ENCODE assay signal across 8 cellular contexts in the genomic region with DNA sequence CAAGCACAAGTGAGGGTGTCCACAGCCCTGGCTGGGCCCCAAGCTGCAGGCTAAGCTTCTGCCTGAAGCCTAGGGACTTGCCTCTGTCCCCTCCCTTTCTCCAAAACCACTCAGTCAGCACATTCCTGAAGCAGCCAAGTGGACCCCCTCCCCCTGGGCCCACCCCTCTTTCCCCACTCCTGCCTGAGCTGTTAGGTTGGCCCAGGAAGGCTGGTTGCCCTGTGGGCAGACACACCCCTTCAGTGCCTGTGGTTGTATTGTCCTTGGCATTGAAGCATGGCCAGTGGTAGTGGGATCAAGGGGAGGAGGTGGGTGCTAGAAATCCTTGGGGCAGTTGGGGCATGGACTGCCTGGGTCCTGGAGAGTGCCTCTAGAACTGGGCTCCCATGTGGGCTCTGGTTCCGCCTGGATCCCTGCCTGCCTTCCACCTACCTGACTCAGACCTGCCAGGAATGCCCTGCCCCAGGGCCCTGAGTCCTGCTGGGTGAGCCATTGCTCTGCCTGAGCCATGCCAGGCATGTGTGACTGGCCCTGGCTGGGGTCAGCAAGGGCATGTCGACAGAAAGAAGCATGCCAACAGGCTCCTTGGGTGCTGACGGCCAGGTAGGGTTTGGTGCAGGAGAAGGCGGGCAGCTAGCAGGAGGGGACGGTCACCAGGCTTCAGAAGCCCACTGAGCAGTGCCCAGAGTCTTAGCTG. TPM values are rescaled to one million over a fixed set of nuclear protein-coding genes. Genes with fewer than 3 reads are reported as not detected.
DNase-seq lines count a peak whose midpoint lies in the region; ATAC-seq and TF ChIP-seq lines count a peak whose summit lies in the region.

No MANE protein-coding gene starts in this region.

- no peaks in the 10 kb centered on the region for H3K27me3 ChIP-seq in iPS-18a (ENCODE audit: control insufficient read depth, insufficient read depth, low read length)

- DNase-seq in activated CD8-positive, alpha-beta T cell treated with anti-CD3 and anti-CD28 coated beads for 36 hours: no peak
- no peak for DNase-seq in stimulated activated naive B cell treated with anti-CD40 and anti-IgM and Interleukin-4, amounts not matched to agents 10 μg/mL and 1 μg/mL and 100 μg/mL, for 72 hours
- no peak for DNase-seq in NCI-H146 treated with DMSO at 0.1 percent for 48 hours (lab: John Stamatoyannopoulos, UW; ENCODE audit: unreplicated experiment)
- DNase-seq in NCI-H1694 (lab: John Stamatoyannopoulos, UW): no peak

- H3K27ac ChIP-seq in HEK293 (ENCODE audit: extremely low read depth, low read depth, low read length): peak overlapping the region; percentile 32; the same call in 1 of the 2 replicates
- peak overlapping the region; percentile 99 for H3K27ac ChIP-seq in iPS-18a (ENCODE audit: low read length)

- H3K4me1 ChIP-seq in HEK293 (ENCODE audit: control insufficient read depth, insufficient read depth, low read length) (peaks cover 11% of the 10 kb centered on the region; the same call in 1 of the 2 replicates), iPS-18a (ENCODE audit: control insufficient read depth, low read depth, low read length) (peaks cover 25% of the 10 kb centered on the region)

- intact Hi-C loops in activated CD8-positive, alpha-beta T cell treated with anti-CD3 and anti-CD28 coated beads for 36 hours (cut with micrococcal nuclease): no loop called here

- H3K4me3 ChIP-seq in HEK293 (ENCODE audit: low read depth, low read length) (peak overlapping the region; percentile 69), iPS-18a (ENCODE audit: low read length) (peak overlapping the region; percentile 99)

- H3K9ac ChIP-seq in iPS-18a (ENCODE audit: low read length): peak overlapping the region; percentile 99

- peak overlapping the region; percentile 90 for H3K27ac Mint-ChIP-seq in activated CD8-positive, alpha-beta T cell treated with anti-CD3 and anti-CD28 coated beads for 36 hours
- H3K27ac Mint-ChIP-seq in stimulated activated naive B cell treated with anti-CD40 and anti-IgM and Interleukin-4, amounts not matched to agents 10 μg/mL and 1 μg/mL and 100 μg/mL, for 72 hours: peak overlapping the region; percentile 94

- CTCF ChIA-PET in HEK293 (lab: Yijun Ruan, JAX): interaction anchor here (0.5 to 16.7 kb wide), 6 partner anchors 17 to 208 kb away, joined by 3 to 445 read pairs (median 4); partner anchors contain the start of genes NEK8, RPL23A and TLCD1
- CTCF ChIA-PET in activated CD8-positive, alpha-beta T cell treated with anti-CD3 and anti-CD28 coated beads for 36 hours (lab: Charles Lee): interaction anchor here (0.7 to 17.1 kb wide), 3 partner anchors 17 to 103 kb away, joined by 3 to 609 read pairs (median 38); partner anchors contain the start of genes NEK8 and TLCD1

- no peak for ATAC-seq in activated CD8-positive, alpha-beta T cell treated with anti-CD3 and anti-CD28 coated beads for 36 hours
- no peak for ATAC-seq in stimulated activated naive B cell treated with anti-CD40 and anti-IgM and Interleukin-4, amounts not matched to agents 10 μg/mL and 1 μg/mL and 100 μg/mL, for 72 hours (replicated peaks)
- no peak for ATAC-seq in GM19455 (IDR thresholded peaks at IDR 0.05; ENCODE audit: unreplicated experiment)
- ATAC-seq in activated CD4-positive, CD25-positive, alpha-beta regulatory T cell treated with anti-CD3 and anti-CD28 coated beads, Interleukin-2, amount 50 U/mL, for 24 hours: no peak

- peaks cover 52% of the 10 kb centered on the region for H3K4me1 Mint-ChIP-seq in activated CD8-positive, alpha-beta T cell treated with anti-CD3 and anti-CD28 coated beads for 36 hours (ENCODE audit: low read depth)
- peaks cover 43 to 80% of the 10 kb centered on the region in 2 donors for H3K4me1 Mint-ChIP-seq in stimulated activated naive B cell treated with anti-CD40 and anti-IgM and Interleukin-4, amounts not matched to agents 10 μg/mL and 1 μg/mL and 100 μg/mL, for 72 hours

- no peak for TF ChIP-seq CTCF in HEK293 (tag by site-specific recombination; IDR thresholded peaks at IDR 0.05)
- no peak for TF ChIP-seq CTCF in activated CD8-positive, alpha-beta T cell treated with anti-CD3 and anti-CD28 coated beads for 36 hours (IDR thresholded peaks at IDR 0.05)

- H3K9me3 Mint-ChIP-seq in activated CD8-positive, alpha-beta T cell treated with anti-CD3 and anti-CD28 coated beads for 36 hours: no peaks in the 10 kb centered on the region
- no peaks in the 10 kb centered on the region for H3K9me3 Mint-ChIP-seq in stimulated activated naive B cell treated with anti-CD40 and anti-IgM and Interleukin-4, amounts not matched to agents 10 μg/mL and 1 μg/mL and 100 μg/mL, for 72 hours

- peak overlapping the region; percentile 91 for H3K4me3 Mint-ChIP-seq in activated CD8-positive, alpha-beta T cell treated with anti-CD3 and anti-CD28 coated beads for 36 hours
- H3K4me3 Mint-ChIP-seq in stimulated activated naive B cell treated with anti-CD40 and anti-IgM and Interleukin-4, amounts not matched to agents 10 μg/mL and 1 μg/mL and 100 μg/mL, for 72 hours: peak overlapping the region; percentile 93 to 95

- no peaks in the 10 kb centered on the region for H3K27me3 Mint-ChIP-seq in activated CD8-positive, alpha-beta T cell treated with anti-CD3 and anti-CD28 coated beads for 36 hours
- H3K27me3 Mint-ChIP-seq in stimulated activated naive B cell treated with anti-CD40 and anti-IgM and Interleukin-4, amounts not matched to agents 10 μg/mL and 1 μg/mL and 100 μg/mL, for 72 hours: no peaks in the 10 kb centered on the region

- peaks cover 45% of the 10 kb centered on the region for H3K36me3 Mint-ChIP-seq in activated CD8-positive, alpha-beta T cell treated with anti-CD3 and anti-CD28 coated beads for 36 hours (ENCODE audit: low read depth)
- H3K36me3 Mint-ChIP-seq in stimulated activated naive B cell treated with anti-CD40 and anti-IgM and Interleukin-4, amounts not matched to agents 10 μg/mL and 1 μg/mL and 100 μg/mL, for 72 hours: peaks cover 60 to 70% of the 10 kb centered on the region in 2 donors

- no peaks in the 10 kb centered on the region for H3K9me3 ChIP-seq in HEK293 (ENCODE audit: control insufficient read depth, insufficient read depth, low read depth, low read length)
- H3K9me3 ChIP-seq in iPS-18a (ENCODE audit: control insufficient read depth, low read depth, low read length): no peaks in the 10 kb centered on the region

- POLR2A ChIA-PET in HEK293 (lab: Yijun Ruan, JAX): interaction anchor here (0.6 to 14.1 kb wide), 7 partner anchors 19 to 203 kb away, joined by 4 to 448 read pairs (median 5); partner anchors contain the start of genes NEK8, RPL23A and TLCD1
- POLR2A ChIA-PET in activated CD8-positive, alpha-beta T cell treated with anti-CD3 and anti-CD28 coated beads for 36 hours (lab: Charles Lee): interaction anchor here (0.5 to 20.7 kb wide), 6 partner anchors 11 to 203 kb away, joined by 3 to 480 read pairs (median 5); partner anchors contain the start of genes NEK8, RPL23A and TLCD1

- H3K36me3 ChIP-seq in HEK293 (ENCODE audit: control insufficient read depth in 2 of 2, insufficient read depth in 1 of 2, low read length in 2 of 2) (peaks cover 3 to 62% of the 10 kb centered on the region in 2 experiments; a peak in 2 of 3 replicates), iPS-18a (ENCODE audit: control insufficient read depth, low read depth, low read length) (peaks cover 43% of the 10 kb centered on the region)

TF ChIP-seq in HEK293, 187 proteins besides CTCF, POLR2A, EP300 and RAD21 (continues in another document):
- TF ChIP-seq, protein P1, sequence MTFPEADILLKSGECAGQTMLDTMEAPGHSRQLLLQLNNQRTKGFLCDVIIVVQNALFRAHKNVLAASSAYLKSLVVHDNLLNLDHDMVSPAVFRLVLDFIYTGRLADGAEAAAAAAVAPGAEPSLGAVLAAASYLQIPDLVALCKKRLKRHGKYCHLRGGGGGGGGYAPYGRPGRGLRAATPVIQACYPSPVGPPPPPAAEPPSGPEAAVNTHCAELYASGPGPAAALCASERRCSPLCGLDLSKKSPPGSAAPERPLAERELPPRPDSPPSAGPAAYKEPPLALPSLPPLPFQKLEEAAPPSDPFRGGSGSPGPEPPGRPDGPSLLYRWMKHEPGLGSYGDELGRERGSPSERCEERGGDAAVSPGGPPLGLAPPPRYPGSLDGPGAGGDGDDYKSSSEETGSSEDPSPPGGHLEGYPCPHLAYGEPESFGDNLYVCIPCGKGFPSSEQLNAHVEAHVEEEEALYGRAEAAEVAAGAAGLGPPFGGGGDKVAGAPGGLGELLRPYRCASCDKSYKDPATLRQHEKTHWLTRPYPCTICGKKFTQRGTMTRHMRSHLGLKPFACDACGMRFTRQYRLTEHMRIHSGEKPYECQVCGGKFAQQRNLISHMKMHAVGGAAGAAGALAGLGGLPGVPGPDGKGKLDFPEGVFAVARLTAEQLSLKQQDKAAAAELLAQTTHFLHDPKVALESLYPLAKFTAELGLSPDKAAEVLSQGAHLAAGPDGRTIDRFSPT (tag by site-specific recombination; IDR thresholded peaks at IDR 0.05): peak; percentile 62
- TF ChIP-seq ZNF114 (tag by site-specific recombination; IDR thresholded peaks at IDR 0.05): no peak
- TF ChIP-seq ZBTB20 (tag by site-specific recombination; IDR thresholded peaks at IDR 0.05): peak; percentile 32; the same call in 1 of the 2 replicates
- 0 out of 2 replicates have a peak, but pooled peaks have one; percentile 5 for TF ChIP-seq ZIC2 (tag by site-specific recombination; IDR thresholded peaks at IDR 0.05)

RNA-seq across cellular contexts. Expression of gene TRAF4, which starts 2.1 kb away (rescaled TPM):
- 100 to 1,000 TPM; 140 to 151 TPM for total RNA-seq in activated CD8-positive, alpha-beta T cell treated with anti-CD3 and anti-CD28 coated beads for 36 hours

RNA-seq across cellular contexts. Expression of gene NEK8, which starts 17.3 kb away (rescaled TPM):
- total RNA-seq in activated CD8-positive, alpha-beta T cell treated with anti-CD3 and anti-CD28 coated beads for 36 hours: 1 to 10 TPM; 3.6 to 3.9 TPM

RNA-seq across cellular contexts. Expression of gene TLCD1, which starts 19.9 kb away (rescaled TPM):
- total RNA-seq in activated CD8-positive, alpha-beta T cell treated with anti-CD3 and anti-CD28 coated beads for 36 hours: 1 to 10 TPM; 6.5 to 8.7 TPM

RNA-seq across cellular contexts. Expression of gene RPL23A, which starts 26.1 kb away (rescaled TPM):
- 1,000 to 10,000 TPM; 2,633 to 2,644 TPM for total RNA-seq in activated CD8-positive, alpha-beta T cell treated with anti-CD3 and anti-CD28 coated beads for 36 hours

RNA-seq across cellular contexts. Expression of gene RAB34, which starts 28.3 kb away (rescaled TPM):
- 10 to 100 TPM in 1 of 2 experiments, 1 to 10 TPM in 1; 9.8 to 14.4 TPM for total RNA-seq in activated CD8-positive, alpha-beta T cell treated with anti-CD3 and anti-CD28 coated beads for 36 hours
